Comparison of ENCODE assay signal across 25 cellular contexts in the genomic region with DNA sequence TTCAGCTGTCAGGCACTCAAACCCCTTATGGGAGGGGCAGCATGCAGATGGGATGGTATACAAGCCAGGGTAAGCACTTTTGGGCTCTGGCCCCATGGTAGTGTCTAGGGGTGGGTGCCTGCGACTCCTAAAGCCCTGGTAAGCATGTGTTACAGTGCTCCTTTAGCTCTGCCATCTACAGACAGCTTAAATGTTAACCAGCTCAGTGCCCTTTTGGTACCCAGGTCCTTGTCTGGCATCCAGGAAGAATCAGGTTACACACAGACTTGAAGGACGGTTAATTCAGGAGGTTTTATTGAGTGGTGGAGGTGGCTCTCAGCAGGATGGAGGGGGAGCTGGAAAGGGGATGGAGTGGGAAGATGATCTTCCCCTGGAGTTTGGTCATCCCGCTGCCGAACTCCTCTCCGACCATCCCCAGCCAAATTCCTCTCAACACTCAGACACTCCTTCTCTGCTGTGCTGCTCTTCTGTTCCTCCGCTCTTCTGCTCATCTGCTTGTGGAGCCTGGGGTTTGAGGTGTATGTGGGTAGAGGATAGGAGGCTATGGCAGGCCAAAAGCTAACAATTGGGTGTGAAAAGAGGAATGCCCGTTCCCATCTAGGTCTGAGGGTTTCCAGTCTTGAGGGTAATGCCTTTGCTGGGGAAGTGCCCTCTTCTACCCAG.
"Had no signal": no experiment of that assay in that cellular context is flagged by ENCODE, and none has a peak within 500 bp of the region (broad histone marks: within the 10 kb centered on the region; RNA-seq: fewer than 3 reads in every experiment).

No MANE protein-coding gene starts in this region.

- ATAC-seq: activated CD4-positive, alpha-beta T cell treated with anti-CD3 and anti-CD28 coated beads for 36 hours; activated CD8-positive, alpha-beta memory T cell treated with anti-CD3 and anti-CD28 coated beads, Interleukin-2, amount 10 ng/mL, durations not matched to agents 7 days and 5 days; activated CD8-positive, alpha-beta T cell treated with anti-CD3 and anti-CD28 coated beads, Interleukin-2, amount 10 ng/mL, durations not matched to agents 7 days and 5 days had no signal

- H3K4me3 ChIP-seq: colonic mucosa had no signal

- H3K9me3 ChIP-seq: colonic mucosa had no signal

- H3K27me3 ChIP-seq: brain microvascular endothelial cell, colonic mucosa had no signal

- DNase-seq: activated CD4-positive, alpha-beta memory T cell treated with anti-CD3 and anti-CD28 coated beads for 36 hours; activated CD4-positive, alpha-beta T cell treated with anti-CD3 and anti-CD28 coated beads for 36 hours; activated CD4-positive, alpha-beta T cell treated with anti-CD3 and anti-CD28 coated beads, Interleukin-2, amount 10 ng/mL, durations not matched to agents 24 days and 14 days; activated CD4-positive, CD25-positive, alpha-beta regulatory T cell; activated CD4-positive, CD25-positive, alpha-beta regulatory T cell treated with anti-CD3 and anti-CD28 coated beads, Interleukin-2, amount 50 U/mL, for 72 hours; activated CD8-positive, alpha-beta memory T cell treated with anti-CD3 and anti-CD28 coated beads, Interleukin-2, amount 10 ng/mL, durations not matched to agents 7 days and 5 days; activated CD8-positive, alpha-beta memory T cell treated with anti-CD3 and anti-CD28 coated beads, Interleukin-2, amount 50 U/mL, for 4 hours; activated CD8-positive, alpha-beta T cell treated with anti-CD3 and anti-CD28 coated beads, Interleukin-2, amount 10 ng/mL, durations not matched to agents 7 days and 5 days; activated effector memory CD4-positive, alpha-beta T cell treated with anti-CD3 and anti-CD28 coated beads, Interleukin-2, amount 50 U/mL, for 16 hours; activated naive CD4-positive, alpha-beta T cell treated with anti-CD3 and anti-CD28 coated beads for 36 hours; activated naive CD8-positive, alpha-beta T cell treated with anti-CD3 and anti-CD28 coated beads, Interleukin-2, amount 10 ng/mL, durations not matched to agents 7 days and 5 days; activated T-cell treated with anti-CD3 and anti-CD28 coated beads, Interleukin-2, amount 50 U/mL, for 1 hour; activated T-cell treated with anti-CD3 and anti-CD28 coated beads, Interleukin-2, amount 50 U/mL, for 48 hours; brain microvascular endothelial cell; colonic mucosa; effector CD8-positive, alpha-beta T cell; foreskin fibroblast; T-helper 1 cell; T-helper 2 cell had no signal

- FAIRE-seq: astrocyte, bronchial epithelial cell, endometrium, endothelial cell of umbilical vein, frontal cortex had no signal

- H3K27ac ChIP-seq: brain microvascular endothelial cell, colonic mucosa, epithelial cell of prostate had no signal

- H3K4me1 ChIP-seq: colonic mucosa had no signal

- H3K36me3 ChIP-seq: brain microvascular endothelial cell, colonic mucosa had no signal
